In the genomic region with DNA sequence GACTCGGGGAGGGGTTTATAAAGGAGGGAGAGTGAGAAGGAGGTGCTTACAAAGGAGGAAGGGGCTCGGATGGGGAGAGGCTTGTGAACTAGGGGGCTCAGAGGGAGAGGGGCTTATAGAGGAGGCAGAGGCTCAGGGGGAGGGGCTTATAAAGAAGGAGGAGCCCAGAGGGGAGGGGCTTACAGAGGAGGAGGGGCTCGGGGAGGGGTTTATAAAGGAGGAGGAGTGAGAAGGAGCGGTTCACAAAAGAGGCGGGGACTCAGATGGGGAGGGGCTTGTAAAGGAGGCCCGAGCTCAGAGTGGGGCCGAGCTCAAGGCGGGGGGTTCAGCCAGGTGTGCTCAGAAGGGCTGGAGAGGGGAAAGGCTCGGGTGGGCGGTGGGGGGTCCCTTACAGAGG, we compare ENCODE assay signal across 1 cellular context.
TF ChIP-seq lines count a peak whose summit lies in the region.

No MANE protein-coding gene starts in this region.

TF ChIP-seq in HCT116, 20 proteins besides CTCF, POLR2A, EP300 and RAD21 (continued from another document):
- TF ChIP-seq, protein P1, sequence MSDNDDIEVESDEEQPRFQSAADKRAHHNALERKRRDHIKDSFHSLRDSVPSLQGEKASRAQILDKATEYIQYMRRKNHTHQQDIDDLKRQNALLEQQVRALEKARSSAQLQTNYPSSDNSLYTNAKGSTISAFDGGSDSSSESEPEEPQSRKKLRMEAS (IDR thresholded peaks at IDR 0.05), result no peak
- TF ChIP-seq, protein P2, sequence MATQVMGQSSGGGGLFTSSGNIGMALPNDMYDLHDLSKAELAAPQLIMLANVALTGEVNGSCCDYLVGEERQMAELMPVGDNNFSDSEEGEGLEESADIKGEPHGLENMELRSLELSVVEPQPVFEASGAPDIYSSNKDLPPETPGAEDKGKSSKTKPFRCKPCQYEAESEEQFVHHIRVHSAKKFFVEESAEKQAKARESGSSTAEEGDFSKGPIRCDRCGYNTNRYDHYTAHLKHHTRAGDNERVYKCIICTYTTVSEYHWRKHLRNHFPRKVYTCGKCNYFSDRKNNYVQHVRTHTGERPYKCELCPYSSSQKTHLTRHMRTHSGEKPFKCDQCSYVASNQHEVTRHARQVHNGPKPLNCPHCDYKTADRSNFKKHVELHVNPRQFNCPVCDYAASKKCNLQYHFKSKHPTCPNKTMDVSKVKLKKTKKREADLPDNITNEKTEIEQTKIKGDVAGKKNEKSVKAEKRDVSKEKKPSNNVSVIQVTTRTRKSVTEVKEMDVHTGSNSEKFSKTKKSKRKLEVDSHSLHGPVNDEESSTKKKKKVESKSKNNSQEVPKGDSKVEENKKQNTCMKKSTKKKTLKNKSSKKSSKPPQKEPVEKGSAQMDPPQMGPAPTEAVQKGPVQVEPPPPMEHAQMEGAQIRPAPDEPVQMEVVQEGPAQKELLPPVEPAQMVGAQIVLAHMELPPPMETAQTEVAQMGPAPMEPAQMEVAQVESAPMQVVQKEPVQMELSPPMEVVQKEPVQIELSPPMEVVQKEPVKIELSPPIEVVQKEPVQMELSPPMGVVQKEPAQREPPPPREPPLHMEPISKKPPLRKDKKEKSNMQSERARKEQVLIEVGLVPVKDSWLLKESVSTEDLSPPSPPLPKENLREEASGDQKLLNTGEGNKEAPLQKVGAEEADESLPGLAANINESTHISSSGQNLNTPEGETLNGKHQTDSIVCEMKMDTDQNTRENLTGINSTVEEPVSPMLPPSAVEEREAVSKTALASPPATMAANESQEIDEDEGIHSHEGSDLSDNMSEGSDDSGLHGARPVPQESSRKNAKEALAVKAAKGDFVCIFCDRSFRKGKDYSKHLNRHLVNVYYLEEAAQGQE (IDR thresholded peaks at IDR 0.05; ENCODE audit: low read depth), result no peak
- TF ChIP-seq EZH2 (IDR thresholded peaks at IDR 0.05) (no peak), EGR1 (IDR thresholded peaks at IDR 0.05; ENCODE audit: low read depth) (no peak), CEBPB (IDR thresholded peaks at IDR 0.05; ENCODE audit: low read depth) (no peak), ZFX (IDR thresholded peaks at IDR 0.05) (no peak), FOSL1 (IDR thresholded peaks at IDR 0.05; ENCODE audit: low read depth) (no peak)
- TF ChIP-seq, protein P3, sequence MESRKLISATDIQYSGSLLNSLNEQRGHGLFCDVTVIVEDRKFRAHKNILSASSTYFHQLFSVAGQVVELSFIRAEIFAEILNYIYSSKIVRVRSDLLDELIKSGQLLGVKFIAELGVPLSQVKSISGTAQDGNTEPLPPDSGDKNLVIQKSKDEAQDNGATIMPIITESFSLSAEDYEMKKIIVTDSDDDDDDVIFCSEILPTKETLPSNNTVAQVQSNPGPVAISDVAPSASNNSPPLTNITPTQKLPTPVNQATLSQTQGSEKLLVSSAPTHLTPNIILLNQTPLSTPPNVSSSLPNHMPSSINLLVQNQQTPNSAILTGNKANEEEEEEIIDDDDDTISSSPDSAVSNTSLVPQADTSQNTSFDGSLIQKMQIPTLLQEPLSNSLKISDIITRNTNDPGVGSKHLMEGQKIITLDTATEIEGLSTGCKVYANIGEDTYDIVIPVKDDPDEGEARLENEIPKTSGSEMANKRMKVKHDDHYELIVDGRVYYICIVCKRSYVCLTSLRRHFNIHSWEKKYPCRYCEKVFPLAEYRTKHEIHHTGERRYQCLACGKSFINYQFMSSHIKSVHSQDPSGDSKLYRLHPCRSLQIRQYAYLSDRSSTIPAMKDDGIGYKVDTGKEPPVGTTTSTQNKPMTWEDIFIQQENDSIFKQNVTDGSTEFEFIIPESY (IDR thresholded peaks at IDR 0.05; ENCODE audit: extremely low read depth, insufficient replicate concordance, low read length), result no peak
